In the genomic region with DNA sequence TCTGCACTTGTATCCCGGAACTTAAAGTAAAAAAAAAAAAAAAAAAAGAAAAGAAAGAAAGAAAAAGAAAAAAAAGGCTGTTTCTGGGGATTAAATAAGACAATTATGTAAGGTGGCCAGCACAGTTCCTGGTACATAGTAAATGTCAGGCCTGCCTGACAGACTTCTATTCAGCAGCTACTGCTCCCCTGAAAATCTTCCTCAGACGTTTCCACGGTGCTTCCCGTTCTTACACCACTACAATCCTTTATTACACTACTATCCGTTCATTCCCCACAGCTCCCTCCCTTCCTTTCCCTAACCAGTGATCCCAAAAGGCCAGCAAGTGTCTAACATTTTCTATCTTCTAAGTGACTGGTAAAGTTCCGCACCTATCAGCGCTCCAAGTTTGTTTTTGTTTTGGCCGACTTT, we compare ENCODE assay signal across 1 cellular context.
TF ChIP-seq lines count a peak whose summit lies in the region.

No MANE protein-coding gene starts in this region.

TF ChIP-seq in HepG2, 621 proteins besides CTCF, POLR2A, EP300 and RAD21:
- TF ChIP-seq TARDBP (CRISPR knock-in tag; IDR thresholded peaks at IDR 0.05) (0 out of 2 replicates have a peak, but pooled peaks have one; percentile 40), ZFP90 (CRISPR knock-in tag; IDR thresholded peaks at IDR 0.05; ENCODE audit: borderline replicate concordance) (0 out of 2 replicates have a peak, but pooled peaks have one; percentile 8), ZNF879 (CRISPR knock-in tag; IDR thresholded peaks at IDR 0.05) (no peak), IRX3 (CRISPR knock-in tag; IDR thresholded peaks at IDR 0.05; ENCODE audit: borderline replicate concordance, low read depth) (0 out of 2 replicates have a peak, but pooled peaks have one; percentile 15), SCMH1 (CRISPR knock-in tag; IDR thresholded peaks at IDR 0.05; ENCODE audit: borderline replicate concordance) (no peak), TBP (CRISPR knock-in tag; IDR thresholded peaks at IDR 0.05) (no peak), ARID2 (CRISPR knock-in tag; IDR thresholded peaks at IDR 0.05; ENCODE audit: borderline replicate concordance) (peak; percentile 48; the same call in 1 of the 2 replicates), NFKBIZ (CRISPR knock-in tag; IDR thresholded peaks at IDR 0.05) (no peak)
- TF ChIP-seq, protein P1, sequence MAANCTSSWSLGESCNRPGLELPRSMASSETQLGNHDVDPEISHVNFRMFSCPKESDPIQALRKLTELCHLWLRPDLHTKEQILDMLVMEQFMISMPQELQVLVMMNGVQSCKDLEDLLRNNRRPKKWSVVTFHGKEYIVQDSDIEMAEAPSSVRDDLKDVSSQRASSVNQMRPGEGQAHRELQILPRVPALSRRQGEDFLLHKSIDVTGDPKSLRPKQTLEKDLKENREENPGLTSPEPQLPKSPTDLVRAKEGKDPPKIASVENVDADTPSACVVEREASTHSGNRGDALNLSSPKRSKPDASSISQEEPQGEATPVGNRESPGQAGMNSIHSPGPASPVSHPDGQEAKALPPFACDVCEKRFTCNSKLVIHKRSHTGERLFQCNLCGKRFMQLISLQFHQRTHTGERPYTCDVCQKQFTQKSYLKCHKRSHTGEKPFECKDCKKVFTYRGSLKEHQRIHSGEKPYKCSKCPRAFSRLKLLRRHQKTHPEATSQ (CRISPR knock-in tag; IDR thresholded peaks at IDR 0.05; ENCODE audit: borderline replicate concordance), result 0 out of 2 replicates have a peak, but pooled peaks have one; percentile 25
- TF ChIP-seq, protein P2, sequence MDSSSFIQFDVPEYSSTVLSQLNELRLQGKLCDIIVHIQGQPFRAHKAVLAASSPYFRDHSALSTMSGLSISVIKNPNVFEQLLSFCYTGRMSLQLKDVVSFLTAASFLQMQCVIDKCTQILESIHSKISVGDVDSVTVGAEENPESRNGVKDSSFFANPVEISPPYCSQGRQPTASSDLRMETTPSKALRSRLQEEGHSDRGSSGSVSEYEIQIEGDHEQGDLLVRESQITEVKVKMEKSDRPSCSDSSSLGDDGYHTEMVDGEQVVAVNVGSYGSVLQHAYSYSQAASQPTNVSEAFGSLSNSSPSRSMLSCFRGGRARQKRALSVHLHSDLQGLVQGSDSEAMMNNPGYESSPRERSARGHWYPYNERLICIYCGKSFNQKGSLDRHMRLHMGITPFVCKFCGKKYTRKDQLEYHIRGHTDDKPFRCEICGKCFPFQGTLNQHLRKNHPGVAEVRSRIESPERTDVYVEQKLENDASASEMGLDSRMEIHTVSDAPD (CRISPR knock-in tag; IDR thresholded peaks at IDR 0.05), result 0 out of 2 replicates have a peak, but pooled peaks have one; percentile 44
